In the genomic region with DNA sequence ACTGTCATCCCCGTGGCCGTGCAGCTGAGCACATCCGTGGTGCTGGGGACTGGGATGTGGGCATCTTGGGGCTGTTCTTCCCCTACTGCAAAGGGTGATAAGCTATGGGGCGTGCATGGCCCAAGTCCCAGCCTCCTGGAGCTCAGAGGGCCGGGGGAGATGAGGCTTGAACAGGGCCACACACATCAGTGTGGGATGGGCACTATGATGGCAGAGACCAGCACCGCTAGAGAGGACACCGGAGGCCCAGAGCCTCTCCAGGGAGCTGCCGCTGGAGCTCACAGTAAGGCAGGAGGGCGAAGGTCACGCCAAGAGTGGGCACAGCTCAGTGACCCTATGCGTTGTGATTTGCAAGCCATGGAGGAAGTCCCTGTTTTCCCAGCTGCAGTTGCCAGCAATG, we compare ENCODE assay signal across 9 cellular contexts.
"Had no signal": no experiment of that assay in that cellular context is flagged by ENCODE, and none has a peak within 500 bp of the region (broad histone marks: within the 10 kb centered on the region; RNA-seq: fewer than 3 reads in every experiment).

No MANE protein-coding gene starts in this region.

- DNase-seq: H7, HFFc6, IMR-90, KG1 had no signal

- H3K4me2 ChIP-seq: GM23338 had no signal

- H3K4me3 ChIP-seq: GM23338, HAP-1, K562 had no signal

- H3K9me3 ChIP-seq: HAP-1 had no signal

- H3K36me3 ChIP-seq: HAP-1 had no signal

- FAIRE-seq: HTR-8/SVneo, K562 had no signal

- ATAC-seq: GM23338, HCT116, K562 had no signal

- H2AFZ ChIP-seq: GM23338 had no signal

- H3K4me1 ChIP-seq: HAP-1 had no signal
